11 cellular contexts compared by ENCODE assay signal in genomic region chr2:213022987-213023386, GRCh38.
A peak's percentile ranks its signal among the peaks of the same experiment; 100 is the strongest.
DNase-seq lines count a peak whose midpoint lies in the region; ATAC-seq lines count a peak whose summit lies in the region.
"Had no signal": no experiment of that assay in that cellular context is flagged by ENCODE, and none has a peak within 500 bp of the region (broad histone marks: within the 10 kb centered on the region; RNA-seq: fewer than 3 reads in every experiment).

No MANE protein-coding gene starts in this region.

- peak overlapping the region; percentile 78 for H3K27ac Mint-ChIP-seq in activated naive CD8-positive, alpha-beta T cell treated with anti-CD3 and anti-CD28 coated beads, Interleukin-2, amount 50 U/mL, for 24 hours
- no peak overlapping the region for H3K27ac Mint-ChIP-seq in activated naive CD4-positive, alpha-beta T cell treated with anti-CD3 and anti-CD28 coated beads, Interleukin-2, amount 10 ng/mL, durations not matched to agents 7 days and 5 days

- CTCF ChIA-PET in activated naive CD4-positive, alpha-beta T cell treated with anti-CD3 and anti-CD28 coated beads, Interleukin-2, amount 10 ng/mL, durations not matched to agents 7 days and 5 days (lab: Charles Lee): no interaction called here

- no peak overlapping the region for H3K4me3 Mint-ChIP-seq in activated naive CD8-positive, alpha-beta T cell treated with anti-CD3 and anti-CD28 coated beads, Interleukin-2, amount 50 U/mL, for 24 hours
- no peak overlapping the region for H3K4me3 Mint-ChIP-seq in activated naive CD4-positive, alpha-beta T cell treated with anti-CD3 and anti-CD28 coated beads, Interleukin-2, amount 10 ng/mL, durations not matched to agents 7 days and 5 days

- H3K4me1 Mint-ChIP-seq in activated naive CD8-positive, alpha-beta T cell treated with anti-CD3 and anti-CD28 coated beads, Interleukin-2, amount 50 U/mL, for 24 hours: peaks cover 29% of the 10 kb centered on the region
- H3K4me1 Mint-ChIP-seq in activated naive CD4-positive, alpha-beta T cell treated with anti-CD3 and anti-CD28 coated beads, Interleukin-2, amount 10 ng/mL, durations not matched to agents 7 days and 5 days: no peaks in the 10 kb centered on the region

- DNase-seq in activated naive CD8-positive, alpha-beta T cell treated with anti-CD3 and anti-CD28 coated beads, Interleukin-2, amount 50 U/mL, for 24 hours: no peak
- no peak for DNase-seq in activated naive CD4-positive, alpha-beta T cell treated with anti-CD3 and anti-CD28 coated beads, Interleukin-2, amount 10 ng/mL, durations not matched to agents 7 days and 5 days
- DNase-seq in NCI-H69 (lab: John Stamatoyannopoulos, UW): no peak
- DNase-seq in NCI-H2029 treated with DMSO at 0.1 percent for 48 hours (lab: John Stamatoyannopoulos, UW): no peak
- no peak for DNase-seq in stimulated activated CD8-positive, alpha-beta memory T cell treated with anti-CD3 and anti-CD28 coated beads, Interleukin-4, amount 100 ng/mL, for 48 hours
- DNase-seq: DMS53; NCI-H187 treated with DMSO at 0.1 percent for 48 hours; stimulated activated naive CD8-positive, alpha-beta T cell treated with anti-CD3 and anti-CD28 coated beads, Interleukin-15, Interleukin-2, amounts not matched to agents 100 U/mL and 50 U/mL, for 24 hours had no signal

- peak; percentile 68 for ATAC-seq in GM18517 (IDR thresholded peaks at IDR 0.05; ENCODE audit: unreplicated experiment)
- ATAC-seq in GM21367 (IDR thresholded peaks at IDR 0.05; ENCODE audit: unreplicated experiment): peak; percentile 78
- ATAC-seq in HG03039 (IDR thresholded peaks at IDR 0.05; ENCODE audit: unreplicated experiment): peak; percentile 50
- ATAC-seq in activated naive CD8-positive, alpha-beta T cell treated with anti-CD3 and anti-CD28 coated beads, Interleukin-2, amount 50 U/mL, for 24 hours: no peak

- H3K36me3 Mint-ChIP-seq in activated naive CD8-positive, alpha-beta T cell treated with anti-CD3 and anti-CD28 coated beads, Interleukin-2, amount 50 U/mL, for 24 hours (ENCODE audit: low read depth): peaks cover 6% of the 10 kb centered on the region
- H3K36me3 Mint-ChIP-seq in activated naive CD4-positive, alpha-beta T cell treated with anti-CD3 and anti-CD28 coated beads, Interleukin-2, amount 10 ng/mL, durations not matched to agents 7 days and 5 days: no peaks in the 10 kb centered on the region

- no peaks in the 10 kb centered on the region for H3K27me3 Mint-ChIP-seq in activated naive CD8-positive, alpha-beta T cell treated with anti-CD3 and anti-CD28 coated beads, Interleukin-2, amount 50 U/mL, for 24 hours
- no peaks in the 10 kb centered on the region for H3K27me3 Mint-ChIP-seq in activated naive CD4-positive, alpha-beta T cell treated with anti-CD3 and anti-CD28 coated beads, Interleukin-2, amount 10 ng/mL, durations not matched to agents 7 days and 5 days

- H3K9me3 Mint-ChIP-seq in activated naive CD8-positive, alpha-beta T cell treated with anti-CD3 and anti-CD28 coated beads, Interleukin-2, amount 50 U/mL, for 24 hours: peaks cover 4% of the 10 kb centered on the region
- H3K9me3 Mint-ChIP-seq in activated naive CD4-positive, alpha-beta T cell treated with anti-CD3 and anti-CD28 coated beads, Interleukin-2, amount 10 ng/mL, durations not matched to agents 7 days and 5 days: no peaks in the 10 kb centered on the region
